In the genomic region with DNA sequence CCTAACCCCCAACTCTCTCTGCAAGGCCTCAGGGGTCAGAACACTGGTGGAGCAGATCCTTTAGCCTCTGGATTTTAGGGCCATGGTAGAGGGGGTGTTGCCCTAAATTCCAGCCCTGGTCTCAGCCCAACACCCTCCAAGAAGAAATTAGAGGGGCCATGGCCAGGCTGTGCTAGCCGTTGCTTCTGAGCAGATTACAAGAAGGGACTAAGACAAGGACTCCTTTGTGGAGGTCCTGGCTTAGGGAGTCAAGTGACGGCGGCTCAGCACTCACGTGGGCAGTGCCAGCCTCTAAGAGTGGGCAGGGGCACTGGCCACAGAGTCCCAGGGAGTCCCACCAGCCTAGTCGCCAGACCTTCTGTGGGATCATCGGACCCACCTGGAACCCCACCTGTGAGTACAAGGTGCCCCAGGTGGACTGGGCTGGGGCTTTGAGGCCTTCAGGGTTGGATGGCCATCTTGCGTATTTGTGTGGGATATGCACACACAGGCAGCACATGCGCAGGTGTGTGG, we compare ENCODE assay signal across 1 cellular context.
TF ChIP-seq lines count a peak whose summit lies in the region.

Gene BEST1 (plus strand): TSS at position 317 of the 513 bp plus-strand sequence. CDS start 1,456 bp downstream, outside the sequence.

TF ChIP-seq in K562, 482 proteins besides CTCF, POLR2A, EP300 and RAD21 (continued from another document and continues in another):
- no peak for TF ChIP-seq DACH1 (IDR thresholded peaks at IDR 0.05; ENCODE audit: partially characterized antibody)
- TF ChIP-seq SMAD2 (IDR thresholded peaks at IDR 0.05; ENCODE audit: low read depth, low read length), result no peak
- TF ChIP-seq, protein P1, sequence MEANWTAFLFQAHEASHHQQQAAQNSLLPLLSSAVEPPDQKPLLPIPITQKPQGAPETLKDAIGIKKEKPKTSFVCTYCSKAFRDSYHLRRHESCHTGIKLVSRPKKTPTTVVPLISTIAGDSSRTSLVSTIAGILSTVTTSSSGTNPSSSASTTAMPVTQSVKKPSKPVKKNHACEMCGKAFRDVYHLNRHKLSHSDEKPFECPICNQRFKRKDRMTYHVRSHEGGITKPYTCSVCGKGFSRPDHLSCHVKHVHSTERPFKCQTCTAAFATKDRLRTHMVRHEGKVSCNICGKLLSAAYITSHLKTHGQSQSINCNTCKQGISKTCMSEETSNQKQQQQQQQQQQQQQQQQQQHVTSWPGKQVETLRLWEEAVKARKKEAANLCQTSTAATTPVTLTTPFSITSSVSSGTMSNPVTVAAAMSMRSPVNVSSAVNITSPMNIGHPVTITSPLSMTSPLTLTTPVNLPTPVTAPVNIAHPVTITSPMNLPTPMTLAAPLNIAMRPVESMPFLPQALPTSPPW (CRISPR knock-in tag; IDR thresholded peaks at IDR 0.05), result no peak
- TF ChIP-seq, protein P2, sequence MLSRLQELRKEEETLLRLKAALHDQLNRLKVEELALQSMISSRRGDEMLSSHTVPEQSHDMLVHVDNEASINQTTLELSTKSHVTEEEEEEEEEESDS (CRISPR knock-in tag; IDR thresholded peaks at IDR 0.05), result no peak
- no peak for TF ChIP-seq KLF6 (CRISPR knock-in tag; IDR thresholded peaks at IDR 0.05; ENCODE audit: borderline replicate concordance)
- no peak for TF ChIP-seq NR4A1 (CRISPR knock-in tag; IDR thresholded peaks at IDR 0.05)
- TF ChIP-seq NR4A1 (tag; IDR thresholded peaks at IDR 0.05), result peak; percentile 89; the same call in 1 of the 2 replicates
- no peak for TF ChIP-seq CBFB (CRISPR knock-in tag; IDR thresholded peaks at IDR 0.05)
- no peak for TF ChIP-seq ZNF140 (CRISPR knock-in tag; IDR thresholded peaks at IDR 0.05)
- no peak for TF ChIP-seq TBL1XR1 (IDR thresholded peaks at IDR 0.05; ENCODE audit: low read length in 2 of 2)
- peak; percentile 48 for TF ChIP-seq SMAD4 (CRISPR knock-in tag; conservative IDR thresholded peaks at IDR 0.05)
- peak; percentile 83; the same call in 1 of the 2 replicates for TF ChIP-seq GTF2A2 (tag; IDR thresholded peaks at IDR 0.05)
- TF ChIP-seq MXI1 (IDR thresholded peaks at IDR 0.05; ENCODE audit: low read depth, low read length), result no peak
- peak; percentile 97 for TF ChIP-seq ZNF584 (CRISPR knock-in tag; IDR thresholded peaks at IDR 0.05; ENCODE audit: low read depth)
- TF ChIP-seq MYNN (IDR thresholded peaks at IDR 0.05), result no peak
- TF ChIP-seq MYNN (CRISPR knock-in tag; IDR thresholded peaks at IDR 0.05), result no peak
- no peak for TF ChIP-seq TRIM28 (IDR thresholded peaks at IDR 0.05)
- no peak for TF ChIP-seq AFF4 (CRISPR knock-in tag; IDR thresholded peaks at IDR 0.05)
- TF ChIP-seq COPS2 (conservative IDR thresholded peaks at IDR 0.05), result no peak
- TF ChIP-seq YBX1 (IDR thresholded peaks at IDR 0.05), result no peak
- TF ChIP-seq, protein P3, sequence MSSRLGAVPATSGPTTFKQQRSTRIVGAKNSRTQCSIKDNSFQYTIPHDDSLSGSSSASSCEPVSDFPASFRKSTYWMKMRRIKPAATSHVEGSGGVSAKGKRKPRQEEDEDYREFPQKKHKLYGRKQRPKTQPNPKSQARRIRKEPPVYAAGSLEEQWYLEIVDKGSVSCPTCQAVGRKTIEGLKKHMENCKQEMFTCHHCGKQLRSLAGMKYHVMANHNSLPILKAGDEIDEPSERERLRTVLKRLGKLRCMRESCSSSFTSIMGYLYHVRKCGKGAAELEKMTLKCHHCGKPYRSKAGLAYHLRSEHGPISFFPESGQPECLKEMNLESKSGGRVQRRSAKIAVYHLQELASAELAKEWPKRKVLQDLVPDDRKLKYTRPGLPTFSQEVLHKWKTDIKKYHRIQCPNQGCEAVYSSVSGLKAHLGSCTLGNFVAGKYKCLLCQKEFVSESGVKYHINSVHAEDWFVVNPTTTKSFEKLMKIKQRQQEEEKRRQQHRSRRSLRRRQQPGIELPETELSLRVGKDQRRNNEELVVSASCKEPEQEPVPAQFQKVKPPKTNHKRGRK (tag; IDR thresholded peaks at IDR 0.05), result no peak
- no peak for TF ChIP-seq RERE (CRISPR knock-in tag; IDR thresholded peaks at IDR 0.05; ENCODE audit: borderline replicate concordance)
- TF ChIP-seq ZNF444 (CRISPR knock-in tag; IDR thresholded peaks at IDR 0.05), result no peak
- peak; percentile 10; the same call in 1 of the 2 replicates for TF ChIP-seq NFIX (CRISPR knock-in tag; IDR thresholded peaks at IDR 0.05; ENCODE audit: low read depth)
- no peak for TF ChIP-seq FUS (optimal IDR thresholded peaks at IDR 0.05; ENCODE audit: low read depth, low read length)
- no peak for TF ChIP-seq ZNF609 (CRISPR knock-in tag; IDR thresholded peaks at IDR 0.05; ENCODE audit: borderline replicate concordance)
- TF ChIP-seq, protein P4, sequence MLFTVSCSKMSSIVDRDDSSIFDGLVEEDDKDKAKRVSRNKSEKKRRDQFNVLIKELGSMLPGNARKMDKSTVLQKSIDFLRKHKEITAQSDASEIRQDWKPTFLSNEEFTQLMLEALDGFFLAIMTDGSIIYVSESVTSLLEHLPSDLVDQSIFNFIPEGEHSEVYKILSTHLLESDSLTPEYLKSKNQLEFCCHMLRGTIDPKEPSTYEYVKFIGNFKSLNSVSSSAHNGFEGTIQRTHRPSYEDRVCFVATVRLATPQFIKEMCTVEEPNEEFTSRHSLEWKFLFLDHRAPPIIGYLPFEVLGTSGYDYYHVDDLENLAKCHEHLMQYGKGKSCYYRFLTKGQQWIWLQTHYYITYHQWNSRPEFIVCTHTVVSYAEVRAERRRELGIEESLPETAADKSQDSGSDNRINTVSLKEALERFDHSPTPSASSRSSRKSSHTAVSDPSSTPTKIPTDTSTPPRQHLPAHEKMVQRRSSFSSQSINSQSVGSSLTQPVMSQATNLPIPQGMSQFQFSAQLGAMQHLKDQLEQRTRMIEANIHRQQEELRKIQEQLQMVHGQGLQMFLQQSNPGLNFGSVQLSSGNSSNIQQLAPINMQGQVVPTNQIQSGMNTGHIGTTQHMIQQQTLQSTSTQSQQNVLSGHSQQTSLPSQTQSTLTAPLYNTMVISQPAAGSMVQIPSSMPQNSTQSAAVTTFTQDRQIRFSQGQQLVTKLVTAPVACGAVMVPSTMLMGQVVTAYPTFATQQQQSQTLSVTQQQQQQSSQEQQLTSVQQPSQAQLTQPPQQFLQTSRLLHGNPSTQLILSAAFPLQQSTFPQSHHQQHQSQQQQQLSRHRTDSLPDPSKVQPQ (CRISPR knock-in tag; IDR thresholded peaks at IDR 0.05; ENCODE audit: borderline replicate concordance), result no peak
- 0 out of 2 replicates have a peak, but pooled peaks have one; percentile 16 for TF ChIP-seq IFI16 (CRISPR knock-in tag; IDR thresholded peaks at IDR 0.05)
- TF ChIP-seq ZNF445 (CRISPR knock-in tag; IDR thresholded peaks at IDR 0.05; ENCODE audit: low read depth), result no peak
- no peak for TF ChIP-seq RB1 (IDR thresholded peaks at IDR 0.05; ENCODE audit: low read depth)
- TF ChIP-seq E2F4 (CRISPR knock-in tag; IDR thresholded peaks at IDR 0.05; ENCODE audit: low read depth), result no peak
- no peak for TF ChIP-seq SMAD1 (IDR thresholded peaks at IDR 0.05; ENCODE audit: low read depth, low read length, partially characterized antibody)
- TF ChIP-seq EZH2 (IDR thresholded peaks at IDR 0.05; ENCODE audit: borderline replicate concordance, low read depth, low read length), result no peak
- TF ChIP-seq CC2D1A (IDR thresholded peaks at IDR 0.05), result no peak
- TF ChIP-seq RHOXF2B (CRISPR knock-in tag; conservative IDR thresholded peaks at IDR 0.05), result no peak
- TF ChIP-seq HNRNPLL (IDR thresholded peaks at IDR 0.05; ENCODE audit: low read depth, low read length, poor library complexity, severe bottlenecking), result no peak
